Comparison of ENCODE assay signal across 15 cellular contexts in the genomic region with DNA sequence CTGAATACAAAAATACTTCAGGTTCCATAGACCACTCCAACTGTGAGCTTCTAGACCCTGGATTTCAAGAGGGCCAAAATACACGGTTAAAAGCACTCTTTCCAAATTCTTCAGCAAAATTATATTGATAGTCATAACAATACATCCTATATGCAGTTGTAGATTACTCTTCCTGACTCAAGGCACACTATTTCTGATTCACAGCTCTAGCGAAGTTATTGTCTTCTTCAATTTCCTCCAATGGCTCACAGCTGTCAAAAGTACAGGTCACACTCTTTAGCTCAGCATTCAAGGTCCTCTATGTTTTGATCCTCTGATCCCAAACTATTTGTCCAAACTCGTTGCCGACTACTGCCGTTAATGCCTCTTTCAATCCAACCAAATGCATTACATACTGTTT. TPM values are rescaled to one million over a fixed set of nuclear protein-coding genes. Genes with fewer than 3 reads are reported as not detected.
DNase-seq lines count a peak whose midpoint lies in the region; ATAC-seq and TF ChIP-seq lines count a peak whose summit lies in the region.
"Had no signal": no experiment of that assay in that cellular context is flagged by ENCODE, and none has a peak within 500 bp of the region (broad histone marks: within the 10 kb centered on the region; RNA-seq: fewer than 3 reads in every experiment).

No MANE protein-coding gene starts in this region.

- H3K36me3 ChIP-seq in adipocyte (ENCODE audit: control insufficient read depth, insufficient read depth, low read length, severe bottlenecking) (no peaks in the 10 kb centered on the region), mesenchymal stem cell (ENCODE audit: control insufficient read depth in 1 of 2, insufficient read depth in 2 of 2, low read depth in 1 of 2, low read length in 2 of 2) (no peaks in the 10 kb centered on the region), upper lobe of right lung (no peaks in the 10 kb centered on the region)
- H3K36me3 ChIP-seq: cardiac muscle cell, neutrophil had no signal

- H3K18ac ChIP-seq in mesenchymal stem cell (ENCODE audit: low read depth in 1 of 2, low read length in 2 of 2) = peak overlapping the region; percentile 26 to 54

- H2BK15ac ChIP-seq in mesenchymal stem cell (ENCODE audit: low read depth, poor library complexity, severe bottlenecking) = no peak overlapping the region

- H3K9ac ChIP-seq in adipocyte (ENCODE audit: low read length) (peak overlapping the region; percentile 86), mesenchymal stem cell (ENCODE audit: low read length) (peak overlapping the region; percentile 92)

- H3K4me3 ChIP-seq in adipocyte (ENCODE audit: low read length) (peak overlapping the region; percentile 55), mesenchymal stem cell (ENCODE audit: insufficient read depth in 1 of 2, low read depth in 1 of 2, low read length in 2 of 2) (peak overlapping the region in 1 of 2 experiments; percentile 47), upper lobe of right lung (no peak overlapping the region)
- H3K4me3 ChIP-seq: cardiac muscle cell, K562 had no signal

- H4K91ac ChIP-seq in mesenchymal stem cell (ENCODE audit: low read length) = no peak overlapping the region

- TF ChIP-seq CTCF in upper lobe of right lung (IDR thresholded peaks at IDR 0.05) = no peak
- TF ChIP-seq CTCF in omental fat pad (IDR thresholded peaks at IDR 0.05) = no peak

- H3K27me3 ChIP-seq in adipocyte (replicated peaks; ENCODE audit: control insufficient read depth, insufficient read depth, low read length) (no peaks in the 10 kb centered on the region), mesenchymal stem cell (ENCODE audit: control insufficient read depth in 1 of 2, insufficient read depth in 1 of 2, low read length in 2 of 2) (no peaks in the 10 kb centered on the region), upper lobe of right lung (no peaks in the 10 kb centered on the region)
- H3K27me3 ChIP-seq: cardiac muscle cell, neutrophil had no signal

- H3K4me2 ChIP-seq in mesenchymal stem cell (ENCODE audit: low read length, poor library complexity, severe bottlenecking) = no peak overlapping the region

- peak overlapping the region; percentile 6 to 75 for H2BK12ac ChIP-seq in mesenchymal stem cell (ENCODE audit: low read length in 2 of 2)

- DNase-seq in M059J (ENCODE audit: low read depth) (peak; percentile 33), adipocyte (ENCODE audit: low read depth) (no peak), mesenchymal stem cell (no peak), upper lobe of right lung (no peak), MV-4-11 (lab: John Stamatoyannopoulos, UW) (no peak), omental fat pad (ENCODE audit: low spot score) (no peak), SW480 (ENCODE audit: low spot score) (no peak)
- DNase-seq: activated B cell treated with CpG ODN at 0.5 μM for 24 hours; NCI-H1092 treated with DMSO at 0.1 percent for 48 hours; NK-92 treated with Interleukin-12 subunit alpha and Interleukin-12 subunit beta, amount 100 ng/mL, for 24 hours; stimulated activated CD4-positive, alpha-beta T cell treated with anti-CD3 and anti-CD28 coated beads, Interleukin-4, amount 100 ng/mL, for 1 hour; T-helper 2 cell had no signal

- no peak overlapping the region for H2BK120ac ChIP-seq in mesenchymal stem cell (ENCODE audit: low read depth, low read length)

- H3K9me3 ChIP-seq in adipocyte (ENCODE audit: control insufficient read depth, low read length) = no peaks in the 10 kb centered on the region
- H3K9me3 ChIP-seq in mesenchymal stem cell (ENCODE audit: control insufficient read depth, low read length) = no peaks in the 10 kb centered on the region
- no peaks in the 10 kb centered on the region for H3K9me3 ChIP-seq in upper lobe of right lung
- H3K9me3 ChIP-seq: neutrophil had no signal

- no peak overlapping the region for H3K23ac ChIP-seq in mesenchymal stem cell (ENCODE audit: low read length in 2 of 2)

- no peak overlapping the region for H3K14ac ChIP-seq in mesenchymal stem cell (ENCODE audit: low read length in 2 of 2)

- ATAC-seq in upper lobe of right lung (no peak), omental fat pad (ENCODE audit: low FRiP score) (no peak)

- peak overlapping the region in 1 of 2 experiments; percentile 24 for H3K4ac ChIP-seq in mesenchymal stem cell (ENCODE audit: low read depth in 1 of 2, low read length in 2 of 2)

- H3K27ac ChIP-seq in mesenchymal stem cell (ENCODE audit: low read length, poor library complexity, severe bottlenecking) (peak overlapping the region; percentile 100), upper lobe of right lung (peak overlapping the region; percentile 20)
- H3K27ac ChIP-seq: cardiac muscle cell, neutrophil had no signal

- no peaks in the 10 kb centered on the region for H3K79me1 ChIP-seq in mesenchymal stem cell (replicated peaks; ENCODE audit: low read length, poor library complexity, severe bottlenecking)

- no peak overlapping the region for H4K8ac ChIP-seq in mesenchymal stem cell (ENCODE audit: low read length)

- intact Hi-C loops in upper lobe of right lung (cut with DNase I) = no loop called here

- H3K4me1 ChIP-seq in adipocyte (ENCODE audit: control insufficient read depth, insufficient read depth, low read length) (peaks cover 55% of the 10 kb centered on the region), mesenchymal stem cell (ENCODE audit: control insufficient read depth, insufficient read depth, low read depth, low read length) (peaks cover 7% of the 10 kb centered on the region), upper lobe of right lung (peaks cover 4% of the 10 kb centered on the region)

- no peak overlapping the region for H2AFZ ChIP-seq in mesenchymal stem cell (ENCODE audit: low read depth, low read length)

- H2AK5ac ChIP-seq in mesenchymal stem cell (ENCODE audit: low read length, severe bottlenecking) = peak overlapping the region; percentile 98

- 73% methylated on average over 5 of the region's 5 CpGs for WGBS in mesenchymal stem cell

- peak overlapping the region; percentile 75 for H2BK5ac ChIP-seq in mesenchymal stem cell (ENCODE audit: low read depth, low read length, poor library complexity, severe bottlenecking)

RNA-seq across cellular contexts. Expression of gene CCDC80, which starts 13.5 kb away (rescaled TPM):
- total RNA-seq in M059J (2014; rRNA removed; shearing (Covaris generic)) = 136 and 288 TPM in 2 replicates
- 220 TPM for polyA plus RNA-seq in mesenchymal stem cell (2013, experiment 1 of 2)
- polyA plus RNA-seq in mesenchymal stem cell (2013, experiment 2 of 2) = 229 TPM
- total RNA-seq in upper lobe of right lung = 60.4 TPM
- total RNA-seq in omental fat pad = 100 to 1,000 TPM in 3 of 4 donors, 10 to 100 TPM in 1; 42.9 to 278 (median 225) TPM
- total RNA-seq: activated B cell treated with CpG ODN at 0.5 μM for 24 hours had no signal
